10 cellular contexts compared by ENCODE assay signal in genomic region chr18:2606335-2606734, GRCh38. TPM values are rescaled to one million over a fixed set of nuclear protein-coding genes. Genes with fewer than 3 reads are reported as not detected.
DNase-seq lines count a peak whose midpoint lies in the region; ATAC-seq lines count a peak whose summit lies in the region.
"Had no signal": no experiment of that assay in that cellular context is flagged by ENCODE, and none has a peak within 500 bp of the region (broad histone marks: within the 10 kb centered on the region; RNA-seq: fewer than 3 reads in every experiment).

No MANE protein-coding gene starts in this region.

- H3K4me3 Mint-ChIP-seq in naive B cell, result peak overlapping the region in 5 of 8 donors; percentile 5 to 66 (median 20)
- H3K4me3 Mint-ChIP-seq: neural progenitor cell had no signal

- peak; percentile 41 to 47 for ATAC-seq in naive B cell (ENCODE audit: low read depth in 2 of 2)
- ATAC-seq in HG02678 (IDR thresholded peaks at IDR 0.05; ENCODE audit: unreplicated experiment), result no peak

- 0 out of 22 replicates have a peak overlapping the region, but pooled peaks of 1 of the 11 experiments have one; percentile 9 for H3K9ac ChIP-seq in BLaER1 treated with 17β-estradiol and CSF1 and Interleukin-3, amounts not matched to agents 10 nM and 100 nM
- H3K9ac ChIP-seq in GM23248, result no peak overlapping the region
- H3K9ac ChIP-seq: neural progenitor cell had no signal

- in situ Hi-C loops in GM23248 (cut with MboI), result no loop called here

- H3K9me3 Mint-ChIP-seq in naive B cell, result peaks cover 0 to 3% (median 0%) of the 10 kb centered on the region in 7 donors
- H3K9me3 Mint-ChIP-seq: neural progenitor cell had no signal

- H2AFZ ChIP-seq in GM23248, result peak overlapping the region; percentile 63
- H2AFZ ChIP-seq: neural progenitor cell had no signal

- H3K27me3 Mint-ChIP-seq in naive B cell, result no peaks in the 10 kb centered on the region

- no peaks in the 10 kb centered on the region for H3K27me3 ChIP-seq in BLaER1 treated with 17β-estradiol and CSF1 and Interleukin-3, amounts not matched to agents 10 nM and 100 nM
- H3K27me3 ChIP-seq in GM23248 (replicated peaks; ENCODE audit: insufficient read depth), result no peaks in the 10 kb centered on the region
- H3K27me3 ChIP-seq: neural progenitor cell had no signal

- peaks cover 14 to 19% (median 14%) of the 10 kb centered on the region in 3 donors for H3K4me1 Mint-ChIP-seq in naive B cell
- H3K4me1 Mint-ChIP-seq: neural progenitor cell had no signal

- DNase-seq in GM23248, result no peak
- peak; percentile 18 for DNase-seq in amniotic epithelial cell (ENCODE audit: low read depth)
- no peak for DNase-seq in naive B cell
- DNase-seq in SK-N-DZ (ENCODE audit: low spot score), result no peak
- DNase-seq in NCI-H82 (lab: John Stamatoyannopoulos, UW), result no peak
- no peak for DNase-seq in DMS53 treated with DMSO at 0.1 percent for 48 hours (lab: John Stamatoyannopoulos, UW; ENCODE audit: unreplicated experiment)
- DNase-seq: NCI-H345 had no signal

- peak overlapping the region in 5 of 6 donors; percentile 33 to 68 (median 54) for H3K27ac Mint-ChIP-seq in naive B cell
- H3K27ac Mint-ChIP-seq: neural progenitor cell had no signal

- H3K4me1 ChIP-seq in BLaER1 treated with 17β-estradiol and CSF1 and Interleukin-3, amounts not matched to agents 10 nM and 100 nM, result peaks cover 11 to 29% (median 19%) of the 10 kb centered on the region in 10 experiments; a peak in 19 of 20 replicates
- peaks cover 4% of the 10 kb centered on the region; the same call in 1 of the 2 replicates for H3K4me1 ChIP-seq in GM23248 (ENCODE audit: insufficient read depth)
- H3K4me1 ChIP-seq: neural progenitor cell had no signal

- no peaks in the 10 kb centered on the region for H4K20me1 ChIP-seq in BLaER1 treated with 17β-estradiol and CSF1 and Interleukin-3, amounts not matched to agents 10 nM and 100 nM
- H4K20me1 ChIP-seq in GM23248 (ENCODE audit: insufficient read depth), result no peaks in the 10 kb centered on the region

- no peaks in the 10 kb centered on the region for H3K9me2 ChIP-seq in GM23248 (ENCODE audit: insufficient read depth)

- H3K27ac ChIP-seq in BLaER1 treated with 17β-estradiol and CSF1 and Interleukin-3, amounts not matched to agents 10 nM and 100 nM, result peak overlapping the region in 10 of 11 experiments; percentile 18 to 74 (median 46); a peak in 13 of 22 replicates
- H3K27ac ChIP-seq in GM23248, result no peak overlapping the region
- H3K27ac ChIP-seq: neural progenitor cell had no signal

- H3K36me3 Mint-ChIP-seq in naive B cell, result no peaks in the 10 kb centered on the region

- 96 to 100% methylated on average over 2 of the region's 2 CpGs for WGBS in GM23248 (ENCODE audit: low coverage in 1 of 2, low lambda C conversion rate in 2 of 2, missing lambda C conversion rate in 2 of 2), 2 experiments

- H3K4me3 ChIP-seq in BLaER1 treated with 17β-estradiol and CSF1 and Interleukin-3, amounts not matched to agents 10 nM and 100 nM, result no peak overlapping the region
- H3K4me3 ChIP-seq in GM23248, result no peak overlapping the region
- H3K4me3 ChIP-seq: neural progenitor cell had no signal

- no peaks in the 10 kb centered on the region for H3F3A ChIP-seq in GM23248 (ENCODE audit: insufficient read depth)

- peak overlapping the region in 6 of 11 experiments; percentile 2 to 73 (median 57); a peak in 9 of 22 replicates for H3K4me2 ChIP-seq in BLaER1 treated with 17β-estradiol and CSF1 and Interleukin-3, amounts not matched to agents 10 nM and 100 nM
- H3K4me2 ChIP-seq in GM23248 (ENCODE audit: unreplicated experiment), result peak overlapping the region; percentile 48
- H3K4me2 ChIP-seq: neural progenitor cell had no signal

- H3K79me2 ChIP-seq in GM23248 (ENCODE audit: insufficient read depth), result no peaks in the 10 kb centered on the region

- H3K36me3 ChIP-seq in BLaER1 treated with 17β-estradiol and CSF1 and Interleukin-3, amounts not matched to agents 10 nM and 100 nM, result peaks cover 0 to 82% (median 76%) of the 10 kb centered on the region in 11 experiments; a peak in 19 of 22 replicates
- peaks cover 3% of the 10 kb centered on the region; the same call in 1 of the 2 replicates for H3K36me3 ChIP-seq in GM23248 (ENCODE audit: low read depth)

- no peaks in the 10 kb centered on the region for H3K9me3 ChIP-seq in BLaER1 treated with 17β-estradiol and CSF1 and Interleukin-3, amounts not matched to agents 10 nM and 100 nM (replicated peaks in 1 of 11)
- no peaks in the 10 kb centered on the region for H3K9me3 ChIP-seq in GM23248 (ENCODE audit: low read depth)

RNA-seq across cellular contexts. Expression of gene NDC80, which starts 35.0 kb away (rescaled TPM):
- total RNA-seq in GM23248 (2014; rRNA removed; shearing (Covaris generic)), result 8.3 and 10.9 TPM in 2 replicates
- polyA plus RNA-seq in GM23248 (2016; fragmentation: Nextera tagmentation; extraction: Ambion mirVana), result 16.0 and 16.3 TPM in 2 replicates
- 1 to 10 TPM in 5 of 6 donors, not detected in 1; 1.7 to 3.5 (median 2.7) TPM for polyA plus RNA-seq in naive B cell (ENCODE audit: low read depth in 6 of 6)
- 68.9 and 70.1 TPM in 2 replicates for polyA plus RNA-seq in SK-N-DZ (2014; cell fraction: cytosol; rRNA removed)
- 56.3 and 57.1 TPM in 2 replicates for polyA plus RNA-seq in SK-N-DZ (2014; cell fraction: nucleus; rRNA removed)

RNA-seq across cellular contexts. Expression of gene METTL4, which starts 35.0 kb away (rescaled TPM):
- total RNA-seq in GM23248 (2014; rRNA removed; shearing (Covaris generic)), result 5.6 and 16.9 TPM in 2 replicates
- 8.9 and 9.9 TPM in 2 replicates for polyA plus RNA-seq in GM23248 (2016; fragmentation: Nextera tagmentation; extraction: Ambion mirVana)
- 10 to 100 TPM in 5 of 6 donors, 1 to 10 TPM in 1; 4.0 to 18.0 (median 15.5) TPM for polyA plus RNA-seq in naive B cell (ENCODE audit: low read depth in 6 of 6)
- polyA plus RNA-seq in SK-N-DZ (2014; cell fraction: cytosol; rRNA removed), result 18.1 and 18.4 TPM in 2 replicates
- polyA plus RNA-seq in SK-N-DZ (2014; cell fraction: nucleus; rRNA removed), result 11.2 and 21.1 TPM in 2 replicates

RNA-seq across cellular contexts. Expression of gene SMCHD1, which starts 49.2 kb away (rescaled TPM):
- 34.0 and 38.8 TPM in 2 replicates for total RNA-seq in GM23248 (2014; rRNA removed; shearing (Covaris generic))
- polyA plus RNA-seq in GM23248 (2016; fragmentation: Nextera tagmentation; extraction: Ambion mirVana) (4.4 and 6.4 TPM in 2 replicates), naive B cell (ENCODE audit: low read depth in 6 of 6) (10 to 100 TPM; 46.7 to 94.7 (median 68.9) TPM)
- polyA plus RNA-seq in SK-N-DZ (2014; cell fraction: cytosol; rRNA removed), result 28.2 and 30.5 TPM in 2 replicates
- 44.4 and 49.7 TPM in 2 replicates for polyA plus RNA-seq in SK-N-DZ (2014; cell fraction: nucleus; rRNA removed)
